In the genomic region with DNA sequence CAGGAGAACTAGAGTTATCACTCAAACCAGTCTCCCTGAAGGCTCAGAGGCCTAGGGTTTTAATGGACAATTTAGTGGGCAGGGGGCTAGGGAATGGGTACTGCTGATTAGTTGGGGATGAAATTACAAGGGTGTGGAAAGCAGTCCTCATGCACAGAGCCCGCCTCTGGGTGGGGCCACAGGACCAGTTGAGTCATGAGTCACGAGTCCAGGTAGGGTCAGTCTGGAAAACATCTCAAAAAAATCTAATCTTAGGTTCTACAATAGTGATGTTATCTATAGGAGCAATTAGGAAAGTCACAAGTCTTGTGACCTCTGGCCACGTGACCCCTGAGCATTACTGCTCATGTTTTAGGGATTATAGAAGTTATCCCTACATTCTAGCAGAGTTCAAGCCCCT, we compare ENCODE assay signal across 26 cellular contexts.
"Had no signal": no experiment of that assay in that cellular context is flagged by ENCODE, and none has a peak within 500 bp of the region (broad histone marks: within the 10 kb centered on the region; RNA-seq: fewer than 3 reads in every experiment).

No MANE protein-coding gene starts in this region.

- H3K4me3 Mint-ChIP-seq: memory B cell; mesothelial cell of epicardium; naive thymus-derived CD4-positive, alpha-beta T cell; nephron; neural progenitor cell; stimulated activated effector memory CD8-positive, alpha-beta T cell treated with anti-CD3 and anti-CD28 coated beads, Interleukin-12 subunit alpha, Interleukin-12 subunit beta, amount 100 ng/mL, for 72 hours; type B pancreatic cell had no signal

- H3K4me1 ChIP-seq: esophagus squamous epithelium, heart right ventricle, neural progenitor cell, parathyroid adenoma had no signal

- H3K9me3 Mint-ChIP-seq: nephron; stimulated activated effector memory CD8-positive, alpha-beta T cell treated with anti-CD3 and anti-CD28 coated beads, Interleukin-12 subunit alpha, Interleukin-12 subunit beta, amount 100 ng/mL, for 72 hours had no signal

- ATAC-seq: heart right ventricle; naive thymus-derived CD4-positive, alpha-beta T cell; sciatic nerve; stimulated activated effector memory CD8-positive, alpha-beta T cell treated with anti-CD3 and anti-CD28 coated beads, Interleukin-12 subunit alpha, Interleukin-12 subunit beta, amount 100 ng/mL, for 72 hours had no signal

- H3K79me2 ChIP-seq: parathyroid adenoma had no signal

- H2AFZ ChIP-seq: neural progenitor cell, parathyroid adenoma had no signal

- H3K36me3 ChIP-seq: esophagus squamous epithelium, heart right ventricle, neural progenitor cell, stomach, thyroid gland had no signal

- H3K36me3 Mint-ChIP-seq: mesothelial cell of epicardium; naive thymus-derived CD4-positive, alpha-beta T cell; neural progenitor cell; type B pancreatic cell had no signal

- DNase-seq: dermis blood vessel endothelial cell; effector memory CD4-positive, alpha-beta T cell; esophagus squamous epithelium; foreskin melanocyte; glutamatergic neuron; heart right ventricle; kidney; naive thymus-derived CD4-positive, alpha-beta T cell; stimulated activated CD4-positive, alpha-beta T cell treated with anti-CD3 and anti-CD28 coated beads, Interleukin-2, amount 100 ng/mL, for 24 hours; stimulated activated CD4-positive, alpha-beta T cell treated with anti-CD3 and anti-CD28 coated beads, Interleukin-4, amount 100 ng/mL, for 24 hours; stimulated activated naive CD4-positive, alpha-beta T cell treated with Interleukin-2 at 50 U/mL for 16 hours; stomach; thyroid gland had no signal

- H3K4me3 ChIP-seq: esophagus squamous epithelium, heart right ventricle, lung, mucosa of descending colon, neural progenitor cell, stomach, thyroid gland had no signal

- H3K4me1 Mint-ChIP-seq: stimulated activated effector memory CD8-positive, alpha-beta T cell treated with anti-CD3 and anti-CD28 coated beads, Interleukin-12 subunit alpha, Interleukin-12 subunit beta, amount 100 ng/mL, for 72 hours had no signal

- H3K9ac ChIP-seq: neural progenitor cell, parathyroid adenoma had no signal

- H3K27ac ChIP-seq: esophagus squamous epithelium, heart right ventricle, neural progenitor cell, parathyroid adenoma, stomach, thyroid gland had no signal

- FAIRE-seq: colon, endothelial cell of umbilical vein, kidney had no signal

- H3K4me2 ChIP-seq: neural progenitor cell had no signal

- H3K9me3 ChIP-seq: esophagus squamous epithelium, heart right ventricle, mucosa of descending colon, stomach, thyroid gland had no signal

- H3K27ac Mint-ChIP-seq: memory B cell; mesothelial cell of epicardium; naive thymus-derived CD4-positive, alpha-beta T cell; nephron; neural progenitor cell; progenitor cell of endocrine pancreas; stimulated activated effector memory CD8-positive, alpha-beta T cell treated with anti-CD3 and anti-CD28 coated beads, Interleukin-12 subunit alpha, Interleukin-12 subunit beta, amount 100 ng/mL, for 72 hours; type B pancreatic cell had no signal

- H3K27me3 ChIP-seq: neural progenitor cell, stomach, thyroid gland had no signal
